Comparison of ENCODE assay signal across 24 cellular contexts in genomic region chr22:21688341-21688705, GRCh38. TPM values are rescaled to one million over a fixed set of nuclear protein-coding genes. Genes with fewer than 3 reads are reported as not detected.
DNase-seq lines count a peak whose midpoint lies in the region; ATAC-seq, FAIRE-seq and TF ChIP-seq lines count a peak whose summit lies in the region.
"Had no signal": no experiment of that assay in that cellular context is flagged by ENCODE, and none has a peak within 500 bp of the region (broad histone marks: within the 10 kb centered on the region; RNA-seq: fewer than 3 reads in every experiment).

No MANE protein-coding gene starts in this region.

- FAIRE-seq in K562 (lab: Jason Lieb, UNC) (no peak), urothelium cell line (lab: Jason Lieb, UNC) (peak; percentile 71)
- FAIRE-seq: G401.6, GM19239 had no signal

- peaks cover 0 to 6% of the 10 kb centered on the region in 2 donors for H3K36me3 Mint-ChIP-seq in activated naive CD4-positive, alpha-beta T cell treated with anti-CD3 and anti-CD28 coated beads, Interleukin-2, amount 50 U/mL, for 72 hours
- H3K36me3 Mint-ChIP-seq in natural killer cell: no peaks in the 10 kb centered on the region

- H3K27ac Mint-ChIP-seq in activated naive CD4-positive, alpha-beta T cell treated with anti-CD3 and anti-CD28 coated beads, Interleukin-2, amount 50 U/mL, for 72 hours: peak overlapping the region; percentile 65 to 83
- peak overlapping the region; percentile 94 to 98 for H3K27ac Mint-ChIP-seq in natural killer cell
- H3K27ac Mint-ChIP-seq: HFFc6 had no signal

- H2AFZ ChIP-seq in K562 (ENCODE audit: low read depth, low read length): no peak overlapping the region

- intact Hi-C loops in K562 (cut with micrococcal nuclease): no loop called here
- intact Hi-C loops in natural killer cell (cut with micrococcal nuclease): no loop called here
- intact Hi-C loops in Right ventricle myocardium superior (cut with DNase I): no loop called here

- no peak for DNase-seq in activated naive CD4-positive, alpha-beta T cell treated with anti-CD3 and anti-CD28 coated beads, Interleukin-2, amount 50 U/mL, for 72 hours (ENCODE audit: low spot score in 2 of 2)
- DNase-seq in activated naive CD4-positive, alpha-beta T cell treated with Interleukin-2 at 50 U/mL for 16 hours: no peak
- DNase-seq in K562 (ENCODE audit: extremely low read depth in 1 of 4, low spot score in 3 of 4) (peak in 1 of 4 experiments; percentile 63), natural killer cell (no peak), urothelium cell line (ENCODE audit: low spot score) (no peak), Right ventricle myocardium superior (no peak), NCI-H1930 (lab: John Stamatoyannopoulos, UW) (no peak), NCI-H82 (lab: John Stamatoyannopoulos, UW) (no peak)
- DNase-seq: HFFc6, Kasumi-1, NCI-H1048, NCI-H1417 treated with DMSO at 0.1 percent for 48 hours, NCI-H187, NCI-H2107, NCI-H69, Peyer's patch, SW 1271 had no signal

- no peaks in the 10 kb centered on the region for H3K79me2 ChIP-seq in K562 (ENCODE audit: control insufficient read depth, insufficient read depth, low read length)

- no peak overlapping the region for H3K4me2 ChIP-seq in K562 (ENCODE audit: insufficient read depth, low read length)

- TF ChIP-seq CTCF in K562 (IDR thresholded peaks at IDR 0.05 in 2 of 3, conservative IDR thresholded peaks at IDR 0.05 in 1 of 3; ENCODE audit: insufficient read depth in 2 of 3, low read depth in 1 of 3, low read length in 3 of 3) (no peak), natural killer cell (IDR thresholded peaks at IDR 0.05) (no peak)

- CTCF ChIA-PET in K562 (lab: Yijun Ruan, JAX; ENCODE audit: low intra/inter-chr PET ratio): no interaction called here

- H3K9me3 Mint-ChIP-seq in activated naive CD4-positive, alpha-beta T cell treated with anti-CD3 and anti-CD28 coated beads, Interleukin-2, amount 50 U/mL, for 72 hours: no peaks in the 10 kb centered on the region
- no peaks in the 10 kb centered on the region for H3K9me3 Mint-ChIP-seq in natural killer cell
- H3K9me3 Mint-ChIP-seq: CD14-positive monocyte, HFFc6 had no signal

- TF ChIP-seq EP300 in K562 (IDR thresholded peaks at IDR 0.05; ENCODE audit: low read length): no peak

- peak overlapping the region in 1 of 2 experiments; percentile 64; a peak in 2 of 4 replicates for H3K9ac ChIP-seq in K562 (ENCODE audit: insufficient read depth in 1 of 2, low read depth in 2 of 2, low read length in 2 of 2)

- WGBS in K562 (ENCODE audit: insufficient coverage, low coverage, missing lambda C conversion rate): 96% methylated on average over 6 of the region's 6 CpGs

- H3K27me3 Mint-ChIP-seq in natural killer cell (ENCODE audit: low read depth in 2 of 2): no peaks in the 10 kb centered on the region

- peaks cover 12 to 32% of the 10 kb centered on the region in 2 donors for H3K4me1 Mint-ChIP-seq in natural killer cell
- H3K4me1 Mint-ChIP-seq: CD14-positive monocyte had no signal

- H3K27me3 ChIP-seq in K562 (ENCODE audit: control insufficient read depth in 2 of 2, insufficient read depth in 2 of 2, low read length in 2 of 2): no peaks in the 10 kb centered on the region
- H3K27me3 ChIP-seq: Peyer's patch had no signal

- no peak overlapping the region for H3K4me3 ChIP-seq in K562
- H3K4me3 ChIP-seq: Peyer's patch had no signal

- no peak for ATAC-seq in activated naive CD4-positive, alpha-beta T cell treated with anti-CD3 and anti-CD28 coated beads, Interleukin-2, amount 50 U/mL, for 72 hours
- ATAC-seq in K562 (no peak), natural killer cell (no peak), Right ventricle myocardium superior (ENCODE audit: poor library complexity) (no peak)
- ATAC-seq: Right ventricle myocardium inferior had no signal

- POLR2A ChIA-PET in K562 (lab: Yijun Ruan, JAX): interaction anchor here (0.6 to 8.6 kb wide), 8 partner anchors 8 to 88 kb away, joined by 3 to 111 read pairs (median 6); partner anchors contain the start of genes PPIL2 and SDF2L1

- no peaks in the 10 kb centered on the region for H3K9me3 ChIP-seq in K562 (replicated peaks; ENCODE audit: control insufficient read depth, insufficient read depth, low read depth, low read length)
- H3K9me3 ChIP-seq: Peyer's patch had no signal

- in situ Hi-C loops in K562 (cut with MboI): no loop called here

- no peak for TF ChIP-seq POLR2A in K562 (conservative IDR thresholded peaks at IDR 0.05)

- H4K20me1 ChIP-seq in K562 (replicated peaks; ENCODE audit: control insufficient read depth, insufficient read depth, low read length): peaks cover 10% of the 10 kb centered on the region; the same call in 1 of the 2 replicates

- peaks cover 84% of the 10 kb centered on the region; the same call in 2 of the 3 replicates for H3K36me3 ChIP-seq in K562 (ENCODE audit: control insufficient read depth, insufficient read depth, low read length)

- H3K4me1 ChIP-seq in K562 (replicated peaks in 1 of 2; ENCODE audit: control insufficient read depth in 2 of 2, insufficient read depth in 2 of 2, low read length in 2 of 2): peaks cover 5 to 49% of the 10 kb centered on the region in 2 experiments; a peak in 3 of 5 replicates
- H3K4me1 ChIP-seq: Peyer's patch had no signal

- H3K9me1 ChIP-seq in K562 (ENCODE audit: control insufficient read depth, insufficient read depth, low read length): peaks cover 10% of the 10 kb centered on the region

- H3K4me3 Mint-ChIP-seq in natural killer cell: no peak overlapping the region
- H3K4me3 Mint-ChIP-seq: CD14-positive monocyte, HFFc6 had no signal

- no TSS peak for BruUV-seq in K562 (replicated peaks; lab: Mats Ljungman, UMichigan)

- no peak overlapping the region for H3K27ac ChIP-seq in K562 (ENCODE audit: extremely low read depth, low read depth, low read length)
- H3K27ac ChIP-seq: 22Rv1, Peyer's patch had no signal

- TF ChIP-seq RAD21 in K562 (CRISPR knock-in tag; conservative IDR thresholded peaks at IDR 0.05 in 1 of 2, IDR thresholded peaks at IDR 0.05 in 1 of 2): no peak

RNA-seq across cellular contexts. Expression of gene PPIL2, which starts 22.5 kb away (rescaled TPM):
- total RNA-seq in activated naive CD4-positive, alpha-beta T cell treated with anti-CD3 and anti-CD28 coated beads, Interleukin-2, amount 50 U/mL, for 72 hours: 10 to 100 TPM; 33.9 to 50.5 TPM
- 1,132 and 1,539 TPM in 2 replicates for total RNA-seq in K562 (2011; cell fraction: chromatin; rRNA removed; ENCODE audit: low replicate concordance)
- total RNA-seq in K562 (2011; cell fraction: nucleolus; rRNA removed): 736 and 826 TPM in 2 replicates
- 718 and 814 TPM in 2 replicates for total RNA-seq in K562 (2011; cell fraction: nucleoplasm; rRNA removed)
- total RNA-seq in K562 (2014; rRNA removed) (174 and 195 TPM in 2 replicates), K562 (2014; rRNA removed; fragmentation: Illumina TruSeq; extraction: Trizol) (104 and 115 TPM in 2 replicates), K562 (2015; rRNA removed; fragmentation: Illumina TruSeq; extraction: Trizol) (170 and 172 TPM in 2 replicates), K562 (2021) (251 and 267 TPM in 2 replicates), natural killer cell (100 to 1,000 TPM; 101 to 127 (median 124) TPM), Right ventricle myocardium superior (22.5 TPM)
- polyA plus RNA-seq in K562 (2011; rRNA removed) (193 and 247 TPM in 2 replicates), K562 (2014; fragmentation: Illumina TruSeq; extraction: Trizol) (250 and 261 TPM in 2 replicates), K562 (2014; fragmentation: Nextera tagmentation; extraction: Ambion mirVana) (10 to 100 TPM; 13.2 to 28.8 TPM), K562 (2014; rRNA removed) (268 and 298 TPM in 2 replicates)
- 143 and 211 TPM in 2 replicates for polyA plus RNA-seq in K562 (2011; cell fraction: cytosol; rRNA removed)
- 801 and 951 TPM in 2 replicates for polyA plus RNA-seq in K562 (2011; cell fraction: nucleus; rRNA removed)
- polyA plus RNA-seq in K562 (2012): 185 and 193 TPM in 2 replicates
- 228 and 271 TPM in 2 replicates for polyA minus RNA-seq in K562 (2011; rRNA and poly(A)+ RNA removed)
- polyA minus RNA-seq in K562 (2011; cell fraction: cytosol; rRNA and poly(A)+ RNA removed): 95.6 and 98.4 TPM in 2 replicates
- polyA minus RNA-seq in K562 (2011; cell fraction: nucleus; rRNA and poly(A)+ RNA removed): 325 and 509 TPM in 2 replicates

RNA-seq across cellular contexts. Expression of gene SDF2L1, which starts 46.2 kb away (rescaled TPM):
- 10 to 100 TPM; 25.3 to 27.8 TPM for total RNA-seq in activated naive CD4-positive, alpha-beta T cell treated with anti-CD3 and anti-CD28 coated beads, Interleukin-2, amount 50 U/mL, for 72 hours
- total RNA-seq in K562 (2011; cell fraction: chromatin; rRNA removed; ENCODE audit: low replicate concordance): 72.2 and 221 TPM in 2 replicates
- total RNA-seq in K562 (2011; cell fraction: nucleolus; rRNA removed): 489 and 555 TPM in 2 replicates
- total RNA-seq in K562 (2011; cell fraction: nucleoplasm; rRNA removed): 263 and 279 TPM in 2 replicates
- total RNA-seq in K562 (2014; rRNA removed) (894 and 989 TPM in 2 replicates), K562 (2014; rRNA removed; fragmentation: Illumina TruSeq; extraction: Trizol) (41.9 and 82.9 TPM in 2 replicates), K562 (2015; rRNA removed; fragmentation: Illumina TruSeq; extraction: Trizol) (135 and 153 TPM in 2 replicates), K562 (2021) (551 and 557 TPM in 2 replicates), natural killer cell (10 to 100 TPM; 38.3 to 55.8 (median 40.3) TPM), Right ventricle myocardium superior (20.4 TPM)
- polyA plus RNA-seq in K562 (2011; rRNA removed) (124 and 218 TPM in 2 replicates), K562 (2014; fragmentation: Illumina TruSeq; extraction: Trizol) (33.8 and 82.2 TPM in 2 replicates), K562 (2014; fragmentation: Nextera tagmentation; extraction: Ambion mirVana) (10 to 100 TPM; 15.1 to 34.8 TPM), K562 (2014; rRNA removed) (666 and 827 TPM in 2 replicates)
- polyA plus RNA-seq in K562 (2011; cell fraction: cytosol; rRNA removed): 273 and 603 TPM in 2 replicates
- 110 and 123 TPM in 2 replicates for polyA plus RNA-seq in K562 (2011; cell fraction: nucleus; rRNA removed)
- polyA plus RNA-seq in K562 (2012): 384 and 632 TPM in 2 replicates
- 50.1 and 80.5 TPM in 2 replicates for polyA minus RNA-seq in K562 (2011; rRNA and poly(A)+ RNA removed)
- polyA minus RNA-seq in K562 (2011; cell fraction: cytosol; rRNA and poly(A)+ RNA removed): 107 and 114 TPM in 2 replicates
- 37.7 and 69.6 TPM in 2 replicates for polyA minus RNA-seq in K562 (2011; cell fraction: nucleus; rRNA and poly(A)+ RNA removed)

RNA-seq across cellular contexts. Expression of gene YPEL1, which starts 47.3 kb away (rescaled TPM):
- total RNA-seq in activated naive CD4-positive, alpha-beta T cell treated with anti-CD3 and anti-CD28 coated beads, Interleukin-2, amount 50 U/mL, for 72 hours: 1 to 10 TPM; 2.4 to 4.9 TPM
- total RNA-seq in K562 (2011; cell fraction: chromatin; rRNA removed; ENCODE audit: low replicate concordance): 4.4 and 6.2 TPM in 2 replicates
- 3.0 TPM in 2 replicates for total RNA-seq in K562 (2011; cell fraction: nucleolus; rRNA removed)
- 4.6 and 4.7 TPM in 2 replicates for total RNA-seq in K562 (2011; cell fraction: nucleoplasm; rRNA removed)
- 0.18 and 0.49 TPM in 2 replicates for total RNA-seq in K562 (2014; rRNA removed)
- 0.41 and 0.47 TPM in 2 replicates for total RNA-seq in K562 (2014; rRNA removed; fragmentation: Illumina TruSeq; extraction: Trizol)
- total RNA-seq in K562 (2015; rRNA removed; fragmentation: Illumina TruSeq; extraction: Trizol): 0.15 and 0.25 TPM in 2 replicates
- 0.53 and 0.54 TPM in 2 replicates for total RNA-seq in K562 (2021)
- polyA plus RNA-seq in K562 (2011; rRNA removed): 2.2 and 2.4 TPM in 2 replicates
- polyA plus RNA-seq in K562 (2011; cell fraction: cytosol; rRNA removed): 0.63 and 1.4 TPM in 2 replicates
- 1.9 and 2.6 TPM in 2 replicates for polyA plus RNA-seq in K562 (2011; cell fraction: nucleus; rRNA removed)
- 0.59 and 4.0 TPM in 2 replicates for polyA plus RNA-seq in K562 (2012)
- 0.46 TPM in 2 replicates for polyA plus RNA-seq in K562 (2014; fragmentation: Illumina TruSeq; extraction: Trizol)
- under 1 TPM; 0.07 to 0.10 TPM for polyA plus RNA-seq in K562 (2014; fragmentation: Nextera tagmentation; extraction: Ambion mirVana)
- polyA plus RNA-seq in K562 (2014; rRNA removed): 0.36 and 1.7 TPM in 2 replicates
- polyA minus RNA-seq in K562 (2011; rRNA and poly(A)+ RNA removed): 1.4 and 3.0 TPM in 2 replicates
- polyA minus RNA-seq in K562 (2011; cell fraction: cytosol; rRNA and poly(A)+ RNA removed): 0.46 and 0.67 TPM in 2 replicates
- polyA minus RNA-seq in K562 (2011; cell fraction: nucleus; rRNA and poly(A)+ RNA removed): 0.67 and 1.00 TPM in 2 replicates
- total RNA-seq in natural killer cell: 10 to 100 TPM; 59.9 to 86.3 (median 68.8) TPM
- total RNA-seq in Right ventricle myocardium superior: 3.1 TPM

RNA-seq across cellular contexts. Expression of gene CCDC116, which starts 55.8 kb away (rescaled TPM):
- total RNA-seq in activated naive CD4-positive, alpha-beta T cell treated with anti-CD3 and anti-CD28 coated beads, Interleukin-2, amount 50 U/mL, for 72 hours: under 1 TPM in 1 of 2 donors, not detected in 1; 0.54 TPM
- total RNA-seq in K562 (2011; cell fraction: chromatin; rRNA removed; ENCODE audit: low replicate concordance): 11.2 and 34.3 TPM in 2 replicates
- total RNA-seq in K562 (2011; cell fraction: nucleolus; rRNA removed): 28.7 and 33.9 TPM in 2 replicates
- 18.1 and 19.5 TPM in 2 replicates for total RNA-seq in K562 (2011; cell fraction: nucleoplasm; rRNA removed)
- total RNA-seq in K562 (2014; rRNA removed) (9.3 and 13.6 TPM in 2 replicates), K562 (2014; rRNA removed; fragmentation: Illumina TruSeq; extraction: Trizol) (2.1 and 2.8 TPM in 2 replicates), K562 (2015; rRNA removed; fragmentation: Illumina TruSeq; extraction: Trizol) (4.7 and 5.2 TPM in 2 replicates), K562 (2021) (11.3 and 15.6 TPM in 2 replicates), natural killer cell (under 1 TPM in 1 of 3 donors, not detected in 2; 0.43 TPM), Right ventricle myocardium superior (0.24 TPM)
- polyA plus RNA-seq in K562 (2011; rRNA removed) (1.6 and 2.1 TPM in 2 replicates), K562 (2014; fragmentation: Illumina TruSeq; extraction: Trizol) (6.3 and 8.9 TPM in 2 replicates), K562 (2014; fragmentation: Nextera tagmentation; extraction: Ambion mirVana) (1 to 10 TPM; 1.6 to 2.3 TPM), K562 (2014; rRNA removed) (7.1 and 8.6 TPM in 2 replicates)
- 1.8 and 5.8 TPM in 2 replicates for polyA plus RNA-seq in K562 (2011; cell fraction: cytosol; rRNA removed)
- polyA plus RNA-seq in K562 (2011; cell fraction: nucleus; rRNA removed): 6.5 and 19.5 TPM in 2 replicates
- 5.2 and 6.4 TPM in 2 replicates for polyA plus RNA-seq in K562 (2012)
- 1.3 and 1.8 TPM in 2 replicates for polyA minus RNA-seq in K562 (2011; rRNA and poly(A)+ RNA removed)
- polyA minus RNA-seq in K562 (2011; cell fraction: cytosol; rRNA and poly(A)+ RNA removed): 1.5 and 3.9 TPM in 2 replicates
- 8.3 and 12.3 TPM in 2 replicates for polyA minus RNA-seq in K562 (2011; cell fraction: nucleus; rRNA and poly(A)+ RNA removed)
- total RNA-seq: NCI-H460, SK-MEL-5 had no signal
- polyA plus RNA-seq: CD14-positive monocyte had no signal

RNA-seq across cellular contexts. Expression of gene YDJC, which starts 58.5 kb away (rescaled TPM):
- 10 to 100 TPM; 26.9 to 47.9 TPM for total RNA-seq in activated naive CD4-positive, alpha-beta T cell treated with anti-CD3 and anti-CD28 coated beads, Interleukin-2, amount 50 U/mL, for 72 hours
- 121 and 504 TPM in 2 replicates for total RNA-seq in K562 (2011; cell fraction: chromatin; rRNA removed; ENCODE audit: low replicate concordance)
- total RNA-seq in K562 (2011; cell fraction: nucleolus; rRNA removed): 857 and 885 TPM in 2 replicates
- 325 and 370 TPM in 2 replicates for total RNA-seq in K562 (2011; cell fraction: nucleoplasm; rRNA removed)
- total RNA-seq in K562 (2014; rRNA removed): 871 and 1,007 TPM in 2 replicates
- total RNA-seq in K562 (2014; rRNA removed; fragmentation: Illumina TruSeq; extraction: Trizol): 69.0 and 87.5 TPM in 2 replicates
- 164 and 196 TPM in 2 replicates for total RNA-seq in K562 (2015; rRNA removed; fragmentation: Illumina TruSeq; extraction: Trizol)
- total RNA-seq in K562 (2021): 626 and 641 TPM in 2 replicates
- polyA plus RNA-seq in K562 (2011; rRNA removed): 203 and 277 TPM in 2 replicates
- 382 and 1,449 TPM in 2 replicates for polyA plus RNA-seq in K562 (2011; cell fraction: cytosol; rRNA removed)
- polyA plus RNA-seq in K562 (2011; cell fraction: nucleus; rRNA removed): 629 and 1,089 TPM in 2 replicates
- polyA plus RNA-seq in K562 (2012): 282 and 288 TPM in 2 replicates
- polyA plus RNA-seq in K562 (2014; fragmentation: Illumina TruSeq; extraction: Trizol): 106 and 159 TPM in 2 replicates
- polyA plus RNA-seq in K562 (2014; fragmentation: Nextera tagmentation; extraction: Ambion mirVana): 10 to 100 TPM; 13.5 to 23.5 TPM
- polyA plus RNA-seq in K562 (2014; rRNA removed): 707 and 732 TPM in 2 replicates
- polyA minus RNA-seq in K562 (2011; rRNA and poly(A)+ RNA removed): 35.0 and 44.2 TPM in 2 replicates
- polyA minus RNA-seq in K562 (2011; cell fraction: cytosol; rRNA and poly(A)+ RNA removed): 212 and 264 TPM in 2 replicates
- 294 and 313 TPM in 2 replicates for polyA minus RNA-seq in K562 (2011; cell fraction: nucleus; rRNA and poly(A)+ RNA removed)
- 10 to 100 TPM; 20.5 to 24.4 (median 21.6) TPM for total RNA-seq in natural killer cell
- total RNA-seq in Right ventricle myocardium superior: 4.5 TPM

Comparison
In these comparisons a context has a peak if more than half of its experiments do, and no peak if none do; other contexts are left out.
1. RNA of gene YPEL1, which starts 47.3 kb away (total RNA-seq): 59.9 to 86.3 TPM in natural killer cell; 2.4 to 4.9 TPM in activated naive CD4-positive, alpha-beta T cell treated with anti-CD3 and anti-CD28 coated beads, Interleukin-2, amount 50 U/mL, for 72 hours, 3.1 TPM in Right ventricle myocardium superior (single experiment) and 0.15 to 6.2 TPM in K562; every median in the first group is over 4 times any median in the second.